In genomic region chr20:23668477-23668951, GRCh38 we compare ENCODE assay signal across 8 cellular contexts. TPM values are rescaled to one million over a fixed set of nuclear protein-coding genes. Genes with fewer than 3 reads are reported as not detected.
DNase-seq lines count a peak whose midpoint lies in the region; ATAC-seq, FAIRE-seq and TF ChIP-seq lines count a peak whose summit lies in the region.

No MANE protein-coding gene starts in this region.

- H3K9me3 ChIP-seq in Panc1 (ENCODE audit: control insufficient read depth, insufficient read depth, low read depth, low read length) (no peaks in the 10 kb centered on the region), K562 (replicated peaks; ENCODE audit: control insufficient read depth, insufficient read depth, low read depth, low read length) (no peaks in the 10 kb centered on the region)

- TF ChIP-seq POLR2A in K562 (conservative IDR thresholded peaks at IDR 0.05), result no peak

- no peak overlapping the region for H3K4me2 ChIP-seq in K562 (ENCODE audit: insufficient read depth, low read length)

- no peak overlapping the region for H3K9ac ChIP-seq in K562 (ENCODE audit: insufficient read depth in 1 of 2, low read depth in 2 of 2, low read length in 2 of 2)

- 0% methylated on average over 3 of the region's 4 CpGs for WGBS in K562 (ENCODE audit: insufficient coverage, low coverage, missing lambda C conversion rate)

- no peaks in the 10 kb centered on the region for H3K9me1 ChIP-seq in K562 (ENCODE audit: control insufficient read depth, insufficient read depth, low read length)

- peak; percentile 19 for ATAC-seq in GM19468 (IDR thresholded peaks at IDR 0.05; ENCODE audit: extremely low read depth, unreplicated experiment)
- peak; percentile 90 for ATAC-seq in Panc1
- peak; percentile 96 for ATAC-seq in K562
- ATAC-seq in HG02840 (IDR thresholded peaks at IDR 0.05; ENCODE audit: low FRiP score, unreplicated experiment), result no peak

- H3K36me3 ChIP-seq in Panc1 (ENCODE audit: control insufficient read depth, insufficient read depth, low read length) (no peaks in the 10 kb centered on the region), K562 (ENCODE audit: control insufficient read depth, insufficient read depth, low read length) (no peaks in the 10 kb centered on the region)

- BruUV-seq in Panc1 (replicated peaks; lab: Mats Ljungman, UMichigan), result no TSS peak
- BruUV-seq in K562 (replicated peaks; lab: Mats Ljungman, UMichigan), result no TSS peak

- TF ChIP-seq EP300 in K562 (IDR thresholded peaks at IDR 0.05; ENCODE audit: low read length), result no peak

- H3K27ac ChIP-seq in Panc1 (ENCODE audit: low read length), result no peak overlapping the region
- no peak overlapping the region for H3K27ac ChIP-seq in K562 (ENCODE audit: extremely low read depth, low read depth, low read length)

- H3K79me2 ChIP-seq in K562 (ENCODE audit: control insufficient read depth, insufficient read depth, low read length), result no peaks in the 10 kb centered on the region

- H3K27me3 ChIP-seq in Panc1 (ENCODE audit: control insufficient read depth, insufficient read depth, low read length) (no peaks in the 10 kb centered on the region), K562 (ENCODE audit: control insufficient read depth in 2 of 2, insufficient read depth in 2 of 2, low read length in 2 of 2) (no peaks in the 10 kb centered on the region)

- in situ Hi-C loops in Panc1 (cut with HindIII; ENCODE audit: low pct_unique_long_range_greater_than_20kb, low sequenced_read_pairs), result no loop called here
- in situ Hi-C loops in K562 (cut with MboI), result loop anchor here (5.0 kb wide), 1 partner anchor 1249 kb away; no protein-coding TSS in a partner anchor

- no peak overlapping the region for H2AFZ ChIP-seq in K562 (ENCODE audit: low read depth, low read length)

- no peak overlapping the region for H3K4me3 ChIP-seq in Panc1 (ENCODE audit: low read depth in 2 of 2, low read length in 2 of 2)
- no peak overlapping the region for H3K4me3 ChIP-seq in K562

- POLR2A ChIA-PET in Panc1 (lab: Charles Lee) (no interaction called here), K562 (lab: Yijun Ruan, JAX) (interaction anchor here (0.5 kb wide), 1 partner anchor 60 kb away, joined by 3 read pairs; no protein-coding TSS in a partner anchor)

- no peaks in the 10 kb centered on the region for H3K4me1 ChIP-seq in Panc1 (ENCODE audit: control insufficient read depth, insufficient read depth, low read length)
- no peaks in the 10 kb centered on the region for H3K4me1 ChIP-seq in K562 (replicated peaks in 1 of 2; ENCODE audit: control insufficient read depth in 2 of 2, insufficient read depth in 2 of 2, low read length in 2 of 2)

- intact Hi-C loops in Panc1 (cut with micrococcal nuclease; ENCODE audit: unreplicated experiment), result loop anchor here (5.0 kb wide), 1 partner anchor 329 kb away; no protein-coding TSS in a partner anchor
- intact Hi-C loops in K562 (cut with micrococcal nuclease), result no loop called here

- TF ChIP-seq CTCF in Panc1 (IDR thresholded peaks at IDR 0.05) (peak; percentile 89), K562 (IDR thresholded peaks at IDR 0.05 in 2 of 3, conservative IDR thresholded peaks at IDR 0.05 in 1 of 3; ENCODE audit: insufficient read depth in 2 of 3, low read depth in 1 of 3, low read length in 3 of 3) (peak; percentile 58 to 75 (median 73))

- CTCF ChIA-PET in Panc1 (lab: Charles Lee) (interaction anchor here (0.6 to 1.3 kb wide), 3 partner anchors 23 to 1425 kb away, joined by 3 read pairs; no protein-coding TSS in a partner anchor), K562 (lab: Yijun Ruan, JAX; ENCODE audit: low intra/inter-chr PET ratio) (interaction anchor here (1.3 kb wide), 1 partner anchor 327 kb away, joined by 4 read pairs; no protein-coding TSS in a partner anchor)

- H4K20me1 ChIP-seq in K562 (replicated peaks; ENCODE audit: control insufficient read depth, insufficient read depth, low read length), result no peaks in the 10 kb centered on the region

- DNase-seq in DMS153 treated with DMSO at 0.1 percent for 48 hours (lab: John Stamatoyannopoulos, UW; ENCODE audit: unreplicated experiment) (peak; percentile 44), HuH-7 (ENCODE audit: low spot score) (peak; percentile 79), Panc1 (ENCODE audit: low read depth, low spot score) (peak; percentile 35), K562 (ENCODE audit: extremely low read depth in 1 of 4, low spot score in 3 of 4) (peak; percentile 57 to 69 (median 61)), iris pigment epithelial cell (ENCODE audit: low read depth) (peak; percentile 61)
- peak; percentile 38 for DNase-seq in stimulated activated CD4-positive, alpha-beta T cell treated with anti-CD3 and anti-CD28 coated beads, Interleukin-1b, Interleukin-23, amount 100 ng/mL, for 48 hours

- peak; percentile 55 to 68 for TF ChIP-seq RAD21 in K562 (CRISPR knock-in tag; conservative IDR thresholded peaks at IDR 0.05 in 1 of 2, IDR thresholded peaks at IDR 0.05 in 1 of 2)

- FAIRE-seq in K562 (lab: Jason Lieb, UNC), result peak; percentile 85

TF ChIP-seq in K562, 482 proteins besides CTCF, POLR2A, EP300 and RAD21:
- TF ChIP-seq SMC3 (conservative IDR thresholded peaks at IDR 0.05; ENCODE audit: insufficient read depth, low read depth, low read length) (peak; percentile 45; the same call in 1 of the 2 replicates), ELK3 (CRISPR knock-in tag; IDR thresholded peaks at IDR 0.05) (no peak), SPI1 (IDR thresholded peaks at IDR 0.05; ENCODE audit: borderline replicate concordance, low read depth, low read length) (no peak), NELFE (IDR thresholded peaks at IDR 0.05; ENCODE audit: insufficient read depth, insufficient read length) (no peak), GTF2B (IDR thresholded peaks at IDR 0.05; ENCODE audit: extremely low read depth, insufficient read length) (no peak)
- TF ChIP-seq, protein P1, sequence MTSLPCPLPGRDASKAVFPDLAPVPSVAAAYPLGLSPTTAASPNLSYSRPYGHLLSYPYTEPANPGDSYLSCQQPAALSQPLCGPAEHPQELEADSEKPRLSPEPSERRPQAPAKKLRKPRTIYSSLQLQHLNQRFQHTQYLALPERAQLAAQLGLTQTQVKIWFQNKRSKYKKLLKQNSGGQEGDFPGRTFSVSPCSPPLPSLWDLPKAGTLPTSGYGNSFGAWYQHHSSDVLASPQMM (CRISPR knock-in tag; IDR thresholded peaks at IDR 0.05), result no peak
TF ChIP-seq in K562: peak in this region for 1.

RNA-seq across cellular contexts. Expression of gene CST4, which starts 20.3 kb away (rescaled TPM):
- total RNA-seq in Panc1 (2021; ENCODE audit: unreplicated experiment), result not detected
- polyA plus RNA-seq in Panc1 (2012; ENCODE audit: insufficient read length), result not detected
- total RNA-seq in K562 (2011; cell fraction: chromatin; rRNA removed; ENCODE audit: low replicate concordance), result not detected in 2 replicates
- total RNA-seq in K562 (2011; cell fraction: nucleolus; rRNA removed), result not detected in 2 replicates
- total RNA-seq in K562 (2011; cell fraction: nucleoplasm; rRNA removed), result not detected in 2 replicates
- total RNA-seq in K562 (2014; rRNA removed), result not detected in 2 replicates
- not detected in 2 replicates for total RNA-seq in K562 (2014; rRNA removed; fragmentation: Illumina TruSeq; extraction: Trizol)
- not detected in 2 replicates for total RNA-seq in K562 (2015; rRNA removed; fragmentation: Illumina TruSeq; extraction: Trizol)
- total RNA-seq in K562 (2021), result not detected in 2 replicates
- polyA plus RNA-seq in K562 (2011; rRNA removed), result not detected in 2 replicates
- not detected in 2 replicates for polyA plus RNA-seq in K562 (2011; cell fraction: cytosol; rRNA removed)
- polyA plus RNA-seq in K562 (2011; cell fraction: nucleus; rRNA removed), result not detected in 2 replicates
- not detected in 2 replicates for polyA plus RNA-seq in K562 (2012)
- polyA plus RNA-seq in K562 (2014; fragmentation: Illumina TruSeq; extraction: Trizol), result not detected in 2 replicates
- not detected for polyA plus RNA-seq in K562 (2014; fragmentation: Nextera tagmentation; extraction: Ambion mirVana)
- not detected in 2 replicates for polyA plus RNA-seq in K562 (2014; rRNA removed)
- polyA minus RNA-seq in K562 (2011; rRNA and poly(A)+ RNA removed), result not detected in 2 replicates
- not detected in 2 replicates for polyA minus RNA-seq in K562 (2011; cell fraction: cytosol; rRNA and poly(A)+ RNA removed)
- polyA minus RNA-seq in K562 (2011; cell fraction: nucleus; rRNA and poly(A)+ RNA removed), result not detected in 2 replicates

RNA-seq across cellular contexts. Expression of gene CST3, which starts 30.8 kb away (rescaled TPM):
- total RNA-seq in Panc1 (2021; ENCODE audit: unreplicated experiment), result 158 TPM
- polyA plus RNA-seq in Panc1 (2012; ENCODE audit: insufficient read length), result 211 TPM
- total RNA-seq in K562 (2011; cell fraction: chromatin; rRNA removed; ENCODE audit: low replicate concordance), result 9.8 and 40.0 TPM in 2 replicates
- 96.9 and 115 TPM in 2 replicates for total RNA-seq in K562 (2011; cell fraction: nucleolus; rRNA removed)
- 57.6 and 64.2 TPM in 2 replicates for total RNA-seq in K562 (2011; cell fraction: nucleoplasm; rRNA removed)
- total RNA-seq in K562 (2014; rRNA removed), result 66.7 and 81.2 TPM in 2 replicates
- 14.8 and 23.1 TPM in 2 replicates for total RNA-seq in K562 (2014; rRNA removed; fragmentation: Illumina TruSeq; extraction: Trizol)
- 42.9 and 48.5 TPM in 2 replicates for total RNA-seq in K562 (2015; rRNA removed; fragmentation: Illumina TruSeq; extraction: Trizol)
- total RNA-seq in K562 (2021), result 111 and 113 TPM in 2 replicates
- polyA plus RNA-seq in K562 (2011; rRNA removed), result 46.6 and 83.5 TPM in 2 replicates
- 110 and 262 TPM in 2 replicates for polyA plus RNA-seq in K562 (2011; cell fraction: cytosol; rRNA removed)
- polyA plus RNA-seq in K562 (2011; cell fraction: nucleus; rRNA removed), result 22.3 and 27.1 TPM in 2 replicates
- polyA plus RNA-seq in K562 (2012), result 114 and 177 TPM in 2 replicates
- polyA plus RNA-seq in K562 (2014; fragmentation: Illumina TruSeq; extraction: Trizol), result 52.1 and 55.2 TPM in 2 replicates
- polyA plus RNA-seq in K562 (2014; fragmentation: Nextera tagmentation; extraction: Ambion mirVana), result 10 to 100 TPM in 1 of 2 experiments, 1 to 10 TPM in 1; 8.7 to 12.4 TPM
- 103 and 110 TPM in 2 replicates for polyA plus RNA-seq in K562 (2014; rRNA removed)
- polyA minus RNA-seq in K562 (2011; rRNA and poly(A)+ RNA removed), result 20.5 and 29.9 TPM in 2 replicates
- polyA minus RNA-seq in K562 (2011; cell fraction: cytosol; rRNA and poly(A)+ RNA removed), result 56.7 and 67.3 TPM in 2 replicates
- polyA minus RNA-seq in K562 (2011; cell fraction: nucleus; rRNA and poly(A)+ RNA removed), result 11.2 and 12.6 TPM in 2 replicates
